In the genomic region with DNA sequence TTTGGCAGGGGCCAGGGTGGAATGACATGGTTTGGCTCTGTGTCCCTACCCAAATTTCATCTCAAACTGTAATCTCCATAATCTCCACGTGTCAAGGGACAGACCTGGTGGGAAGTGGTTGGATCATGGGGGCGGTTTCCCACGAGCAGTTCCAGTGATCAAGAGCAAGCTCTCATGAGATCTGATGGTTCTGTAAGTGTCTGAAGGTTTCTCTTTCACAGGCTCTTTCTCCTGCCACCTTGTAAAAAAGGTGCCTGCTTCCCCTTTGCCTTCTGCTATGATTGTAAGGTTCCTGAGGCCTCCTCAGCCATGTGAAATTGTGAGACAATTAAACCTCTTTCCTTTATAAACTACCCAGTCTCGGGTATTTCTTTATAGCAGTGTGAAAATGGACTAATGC, we compare ENCODE assay signal across 9 cellular contexts.
"Had no signal": no experiment of that assay in that cellular context is flagged by ENCODE, and none has a peak within 500 bp of the region (broad histone marks: within the 10 kb centered on the region; RNA-seq: fewer than 3 reads in every experiment).

No MANE protein-coding gene starts in this region.

- H3K9me3 Mint-ChIP-seq: HFFc6 had no signal

- H3K27ac Mint-ChIP-seq: HFFc6 had no signal

- ATAC-seq: HCT116, K562 had no signal

- H3K27ac ChIP-seq: GM23248 had no signal

- H3K9me3 ChIP-seq: HAP-1 had no signal

- H3K9ac ChIP-seq: GM23248 had no signal

- H3K4me3 ChIP-seq: GM23248, HAP-1, K562 had no signal

- H3K4me3 Mint-ChIP-seq: HFFc6 had no signal

- H3K4me1 ChIP-seq: HAP-1 had no signal

- H3K36me3 ChIP-seq: HAP-1 had no signal

- DNase-seq: GM23248, GOT3, H7, HFFc6, IMR-90, KG1 had no signal
